In the genomic region with DNA sequence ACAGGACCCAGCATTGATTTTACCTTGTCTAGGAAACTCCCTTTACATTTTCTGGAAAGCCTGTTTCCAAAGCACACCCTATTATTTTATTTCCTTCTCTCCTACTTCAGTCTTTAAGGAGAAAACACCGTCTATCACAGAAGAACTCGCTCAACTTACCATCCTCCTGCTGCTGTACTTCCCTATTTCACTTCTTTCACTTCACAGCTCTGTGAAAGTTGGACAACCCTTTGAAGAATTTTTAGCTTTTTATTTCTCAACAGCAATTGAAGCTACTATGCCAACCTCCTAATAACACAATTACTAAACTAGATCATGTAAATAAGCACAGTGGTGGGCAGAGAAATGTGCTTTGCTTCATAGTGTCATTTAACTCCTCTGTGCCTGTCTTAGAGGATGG, we compare ENCODE assay signal across 19 cellular contexts.
A peak's percentile ranks its signal among the peaks of the same experiment; 100 is the strongest.
DNase-seq lines count a peak whose midpoint lies in the region; ATAC-seq and TF ChIP-seq lines count a peak whose summit lies in the region.
"Had no signal": no experiment of that assay in that cellular context is flagged by ENCODE, and none has a peak within 500 bp of the region (broad histone marks: within the 10 kb centered on the region; RNA-seq: fewer than 3 reads in every experiment).

No MANE protein-coding gene starts in this region.

- no peaks in the 10 kb centered on the region for H3K27me3 ChIP-seq in left lung
- H3K27me3 ChIP-seq: MG63 had no signal

- no peak overlapping the region for H3K4me3 Mint-ChIP-seq in WTC11

- no peaks in the 10 kb centered on the region for H3K27me3 Mint-ChIP-seq in WTC11 (ENCODE audit: low read depth)

- TF ChIP-seq CTCF in WTC11 (IDR thresholded peaks at IDR 0.05) (no peak), left lung (IDR thresholded peaks at IDR 0.05) (no peak)

- no peaks in the 10 kb centered on the region for H3K4me1 Mint-ChIP-seq in WTC11

- POLR2A ChIA-PET in WTC11 (lab: Charles Lee) = no interaction called here

- ATAC-seq in GM18868 (IDR thresholded peaks at IDR 0.05; ENCODE audit: unreplicated experiment) = peak; percentile 53
- no peak for ATAC-seq in HG02938 (IDR thresholded peaks at IDR 0.05; ENCODE audit: unreplicated experiment)
- no peak for ATAC-seq in WTC11
- ATAC-seq in left lung = no peak
- ATAC-seq: Right ventricle myocardium inferior had no signal

- no peak overlapping the region for H3K4me3 ChIP-seq in left lung
- H3K4me3 ChIP-seq: MG63 had no signal

- H3K27ac ChIP-seq in left lung = no peak overlapping the region
- H3K27ac ChIP-seq: HL-60 had no signal

- DNase-seq in MV-4-11 (lab: John Stamatoyannopoulos, UW) (peak; percentile 79), SIG-M5 (lab: John Stamatoyannopoulos, UW) (peak; percentile 17), medulla oblongata (ENCODE audit: extremely low spot score) (peak; percentile 19), WTC11 (ENCODE audit: low spot score) (no peak), left lung (no peak)
- no peak for DNase-seq in activated T-cell treated with anti-CD3 and anti-CD28 coated beads, Interleukin-2, amount 50 U/mL, for 1 hour
- DNase-seq: DMS79 treated with DMSO at 0.1 percent for 48 hours, Karpas-422, MG63, NCI-H1105 treated with DMSO at 0.1 percent for 48 hours, NCI-H1694, NCI-H510A, NCI-H748 treated with DMSO at 0.1 percent for 48 hours, SK-N-SH had no signal

- no peaks in the 10 kb centered on the region for H3K9me3 ChIP-seq in left lung
- H3K9me3 ChIP-seq: MG63, SK-N-SH had no signal

- H3K36me3 ChIP-seq in left lung = no peaks in the 10 kb centered on the region
- H3K36me3 ChIP-seq: MG63 had no signal

- CTCF ChIA-PET in WTC11 (lab: Charles Lee) = no interaction called here

- H3K36me3 Mint-ChIP-seq in WTC11 = no peaks in the 10 kb centered on the region
- H3K36me3 Mint-ChIP-seq: CD14-positive monocyte had no signal

- intact Hi-C loops in left lung (cut with DNase I) = no loop called here

- H3K4me1 ChIP-seq in left lung = no peaks in the 10 kb centered on the region

- no peaks in the 10 kb centered on the region for H3K9me3 Mint-ChIP-seq in WTC11
- H3K9me3 Mint-ChIP-seq: CD14-positive monocyte had no signal

- no peak overlapping the region for H3K27ac Mint-ChIP-seq in WTC11

TF ChIP-seq in WTC11, 78 proteins besides CTCF, POLR2A, EP300 and RAD21:
- TF ChIP-seq ESRRA (CRISPR knock-in tag; IDR thresholded peaks at IDR 0.05; ENCODE audit: borderline replicate concordance) = no peak

Comparison
In these comparisons a context has a peak if more than half of its experiments do, and no peak if none do; other contexts are left out.
1. DNase-seq: peak in MV-4-11 (single experiment), SIG-M5 (single experiment) and medulla oblongata (single experiment); none in activated T-cell treated with anti-CD3 and anti-CD28 coated beads, Interleukin-2, amount 50 U/mL, for 1 hour (single experiment), WTC11 (single experiment) and left lung (0 of 2).